ENCODE assay signal across 15 cellular contexts in genomic region chr1:16978139-16978538, GRCh38. TPM values are rescaled to one million over a fixed set of nuclear protein-coding genes. Genes with fewer than 3 reads are reported as not detected.
A peak's percentile ranks its signal among the peaks of the same experiment; 100 is the strongest.
DNase-seq lines count a peak whose midpoint lies in the region; ATAC-seq, FAIRE-seq and TF ChIP-seq lines count a peak whose summit lies in the region.
"Had no signal": no experiment of that assay in that cellular context is flagged by ENCODE, and none has a peak within 500 bp of the region (broad histone marks: within the 10 kb centered on the region; RNA-seq: fewer than 3 reads in every experiment).

No MANE protein-coding gene starts in this region.

- TF ChIP-seq CTCF in HFF-Myc (IDR thresholded peaks at IDR 0.05; ENCODE audit: low read depth, low read length, missing control alignments) (no peak), brain (conservative IDR thresholded peaks at IDR 0.05) (no peak), testis (IDR thresholded peaks at IDR 0.05) (no peak)

- H3K79me1 ChIP-seq in mesenchymal stem cell (replicated peaks; ENCODE audit: low read length, poor library complexity, severe bottlenecking), result peaks cover 11% of the 10 kb centered on the region

- H3K27me3 Mint-ChIP-seq in brain, result peaks cover 9% of the 10 kb centered on the region

- H3K4ac ChIP-seq in mesenchymal stem cell (ENCODE audit: low read depth in 1 of 2, low read length in 2 of 2), result no peak overlapping the region

- H3K4me2 ChIP-seq in mesenchymal stem cell (ENCODE audit: low read length, poor library complexity, severe bottlenecking), result peak overlapping the region; percentile 76

- WGBS in mesenchymal stem cell, result 90% methylated on average over 3 of the region's 4 CpGs
- 65 to 83% methylated on average over 3 to 4 of the region's 4 CpGs for WGBS in testis, 2 donors

- H3K27ac ChIP-seq in mesenchymal stem cell (ENCODE audit: low read length, poor library complexity, severe bottlenecking), result no peak overlapping the region
- peak overlapping the region; percentile 93 to 95 for H3K27ac ChIP-seq in testis
- H3K27ac ChIP-seq: neutrophil had no signal

- ATAC-seq in GM18505 (IDR thresholded peaks at IDR 0.05; ENCODE audit: unreplicated experiment) (no peak), GM19395 (IDR thresholded peaks at IDR 0.05; ENCODE audit: unreplicated experiment) (no peak)

- H3K18ac ChIP-seq in mesenchymal stem cell (ENCODE audit: low read depth in 1 of 2, low read length in 2 of 2), result no peak overlapping the region

- no peak overlapping the region for H2BK5ac ChIP-seq in mesenchymal stem cell (ENCODE audit: low read depth, low read length, poor library complexity, severe bottlenecking)

- no peaks in the 10 kb centered on the region for H3K9me3 ChIP-seq in mesenchymal stem cell (ENCODE audit: control insufficient read depth, low read length)
- H3K9me3 ChIP-seq in testis, result no peaks in the 10 kb centered on the region
- H3K9me3 ChIP-seq: colonic mucosa, neutrophil had no signal

- intact Hi-C loops in testis (cut with DNase I; ENCODE audit: low total_unique reads), result no loop called here

- H3K27me3 ChIP-seq in mesenchymal stem cell (ENCODE audit: control insufficient read depth in 1 of 2, insufficient read depth in 1 of 2, low read length in 2 of 2), result no peaks in the 10 kb centered on the region
- H3K27me3 ChIP-seq in testis, result no peaks in the 10 kb centered on the region

- no peak for FAIRE-seq in GM12891 (lab: Jason Lieb, UNC)

- peak overlapping the region; percentile 45 for H2AK5ac ChIP-seq in mesenchymal stem cell (ENCODE audit: low read length, severe bottlenecking)

- H3K36me3 ChIP-seq in mesenchymal stem cell (ENCODE audit: control insufficient read depth in 1 of 2, insufficient read depth in 2 of 2, low read depth in 1 of 2, low read length in 2 of 2) (peaks cover 41 to 45% of the 10 kb centered on the region in 2 experiments), testis (ENCODE audit: low read depth, missing control alignments) (no peaks in the 10 kb centered on the region)
- H3K36me3 ChIP-seq: colonic mucosa, neutrophil had no signal

- H3K9ac ChIP-seq in mesenchymal stem cell (ENCODE audit: low read length), result peak overlapping the region; percentile 94

- H3K4me1 Mint-ChIP-seq in brain, result peaks cover 43% of the 10 kb centered on the region

- no peak overlapping the region for H2BK15ac ChIP-seq in mesenchymal stem cell (ENCODE audit: low read depth, poor library complexity, severe bottlenecking)

- H3K4me3 ChIP-seq in HFF-Myc (replicated peaks; ENCODE audit: low read depth, low read length) (peak overlapping the region; percentile 56), mesenchymal stem cell (ENCODE audit: insufficient read depth in 1 of 2, low read depth in 1 of 2, low read length in 2 of 2) (peak overlapping the region; percentile 79 to 98), testis (no peak overlapping the region)
- H3K4me3 ChIP-seq: colonic mucosa, lung had no signal

- H2BK12ac ChIP-seq in mesenchymal stem cell (ENCODE audit: low read length in 2 of 2), result no peak overlapping the region

- H3K23ac ChIP-seq in mesenchymal stem cell (ENCODE audit: low read length in 2 of 2), result no peak overlapping the region

- no peak for DNase-seq in HFF-Myc (ENCODE audit: extremely low read depth, low read depth)
- no peak for DNase-seq in mesenchymal stem cell
- DNase-seq in testis, result no peak
- DNase-seq in cortex of kidney (lab: John Stamatoyannopoulos, UW), result no peak
- DNase-seq in GM12891 (ENCODE audit: insufficient read length, low spot score), result no peak
- DNase-seq: activated CD4-positive, alpha-beta T cell treated with anti-CD3 and anti-CD28 coated beads for 4 hours; activated naive CD8-positive, alpha-beta T cell treated with anti-CD3 and anti-CD28 coated beads, Interleukin-2, amount 10 ng/mL, durations not matched to agents 7 days and 5 days; NCI-H748 treated with DMSO at 0.1 percent for 48 hours had no signal

- no peak overlapping the region for H2AFZ ChIP-seq in mesenchymal stem cell (ENCODE audit: low read depth, low read length)

- TF ChIP-seq POLR2A in testis (IDR thresholded peaks at IDR 0.05), result no peak
- TF ChIP-seq POLR2A in GM18505 (IDR thresholded peaks at IDR 0.05; ENCODE audit: borderline replicate concordance, extremely low read depth, insufficient read depth, insufficient read length), result no peak
- TF ChIP-seq POLR2A in GM12891 (IDR thresholded peaks at IDR 0.05; ENCODE audit: low read depth, low read length), result no peak

- H4K8ac ChIP-seq in mesenchymal stem cell (ENCODE audit: low read length), result no peak overlapping the region

- peaks cover 47% of the 10 kb centered on the region for H3K4me1 ChIP-seq in mesenchymal stem cell (ENCODE audit: control insufficient read depth, insufficient read depth, low read depth, low read length)
- H3K4me1 ChIP-seq in testis, result no peaks in the 10 kb centered on the region
- H3K4me1 ChIP-seq: colonic mucosa had no signal

- H3K27ac Mint-ChIP-seq in brain, result peak overlapping the region in 4 of 5 experiments; percentile 6 to 80 (median 74)
- H3K27ac Mint-ChIP-seq: activated naive CD8-positive, alpha-beta T cell treated with anti-CD3 and anti-CD28 coated beads, Interleukin-2, amount 10 ng/mL, durations not matched to agents 7 days and 5 days had no signal

- H3K4me3 Mint-ChIP-seq in brain, result peak overlapping the region in 3 of 5 experiments; percentile 20 to 85 (median 82)
- H3K4me3 Mint-ChIP-seq: activated naive CD8-positive, alpha-beta T cell treated with anti-CD3 and anti-CD28 coated beads, Interleukin-2, amount 10 ng/mL, durations not matched to agents 7 days and 5 days; CD14-positive monocyte had no signal

- no peaks in the 10 kb centered on the region for H3K9me3 Mint-ChIP-seq in brain
- H3K9me3 Mint-ChIP-seq: activated naive CD8-positive, alpha-beta T cell treated with anti-CD3 and anti-CD28 coated beads, Interleukin-2, amount 10 ng/mL, durations not matched to agents 7 days and 5 days had no signal

- no peaks in the 10 kb centered on the region for H3K36me3 Mint-ChIP-seq in brain
- H3K36me3 Mint-ChIP-seq: activated naive CD8-positive, alpha-beta T cell treated with anti-CD3 and anti-CD28 coated beads, Interleukin-2, amount 10 ng/mL, durations not matched to agents 7 days and 5 days had no signal

- H2BK120ac ChIP-seq in mesenchymal stem cell (ENCODE audit: low read depth, low read length), result no peak overlapping the region

- H3K14ac ChIP-seq in mesenchymal stem cell (ENCODE audit: low read length in 2 of 2), result no peak overlapping the region

- peak overlapping the region; percentile 76 for H4K91ac ChIP-seq in mesenchymal stem cell (ENCODE audit: low read length)

TF ChIP-seq in GM12891, 5 proteins besides CTCF, POLR2A, EP300 and RAD21:
- TF ChIP-seq TAF1 (IDR thresholded peaks at IDR 0.05; ENCODE audit: low read depth, low read length), result no peak
- no peak for TF ChIP-seq POU2F2 (IDR thresholded peaks at IDR 0.05; ENCODE audit: low read depth, low read length)
- TF ChIP-seq PAX5 (IDR thresholded peaks at IDR 0.05; ENCODE audit: insufficient read depth, low read length, severe bottlenecking), result no peak
- TF ChIP-seq POLR2AphosphoS5 (IDR thresholded peaks at IDR 0.05; ENCODE audit: low read depth, low read length), result no peak
- TF ChIP-seq SPI1 (IDR thresholded peaks at IDR 0.05; ENCODE audit: low read depth, low read length), result no peak

RNA-seq across cellular contexts. Expression of gene MFAP2, which starts 2.3 kb away (rescaled TPM):
- 162 TPM for polyA plus RNA-seq in brain (ENCODE audit: insufficient read depth, low read depth, low replicate concordance)
- polyA plus RNA-seq in mesenchymal stem cell (2013, experiment 1 of 2), result 167 TPM
- 167 TPM for polyA plus RNA-seq in mesenchymal stem cell (2013, experiment 2 of 2)
- 10 to 100 TPM in 1 of 2 donors, 1 to 10 TPM in 1; 7.9 to 18.7 TPM for total RNA-seq in testis
- 22.0 TPM for polyA plus RNA-seq in testis (ENCODE audit: insufficient read depth, low read depth, low replicate concordance)
- not detected for polyA plus RNA-seq in GM12891 (2012; ENCODE audit: low read depth, missing spikeins)
- total RNA-seq: activated naive CD8-positive, alpha-beta T cell treated with anti-CD3 and anti-CD28 coated beads, Interleukin-2, amount 10 ng/mL, durations not matched to agents 7 days and 5 days had no signal
- polyA plus RNA-seq: CD14-positive monocyte had no signal

RNA-seq across cellular contexts. Expression of gene ATP13A2, which starts 33.6 kb away (rescaled TPM):
- polyA plus RNA-seq in brain (ENCODE audit: insufficient read depth, low read depth, low replicate concordance) (132 TPM), testis (ENCODE audit: insufficient read depth, low read depth, low replicate concordance) (36.9 TPM)
- 27.8 TPM for polyA plus RNA-seq in mesenchymal stem cell (2013, experiment 1 of 2)
- 27.3 TPM for polyA plus RNA-seq in mesenchymal stem cell (2013, experiment 2 of 2)
- total RNA-seq in testis, result 10 to 100 TPM; 42.4 to 45.6 TPM
- 9.0 TPM for polyA plus RNA-seq in GM12891 (2012; ENCODE audit: low read depth, missing spikeins)

RNA-seq across cellular contexts. Expression of gene CROCC, which starts 56.4 kb away (rescaled TPM):
- polyA plus RNA-seq in brain (ENCODE audit: insufficient read depth, low read depth, low replicate concordance) (29.1 TPM), testis (ENCODE audit: insufficient read depth, low read depth, low replicate concordance) (18.8 TPM)
- 7.4 TPM for polyA plus RNA-seq in mesenchymal stem cell (2013, experiment 1 of 2)
- polyA plus RNA-seq in mesenchymal stem cell (2013, experiment 2 of 2), result 6.9 TPM
- 10 to 100 TPM; 49.1 to 49.2 TPM for total RNA-seq in testis
- 2.3 TPM for polyA plus RNA-seq in GM12891 (2012; ENCODE audit: low read depth, missing spikeins)

Comparison
In these comparisons a context has a peak if more than half of its experiments do, and no peak if none do; other contexts are left out.
1. H3K4me3 ChIP-seq: peak in HFF-Myc (single experiment) and mesenchymal stem cell (2 of 2); none in testis (0 of 2).